In genomic region chr4:103329642-103330041, GRCh38 we compare ENCODE assay signal across 29 cellular contexts.
"Had no signal": no experiment of that assay in that cellular context is flagged by ENCODE, and none has a peak within 500 bp of the region (broad histone marks: within the 10 kb centered on the region; RNA-seq: fewer than 3 reads in every experiment).

No MANE protein-coding gene starts in this region.

- H2AFZ ChIP-seq: parathyroid adenoma had no signal

- H3K4me3 Mint-ChIP-seq: naive thymus-derived CD4-positive, alpha-beta T cell; natural killer cell; nephron; stimulated activated effector memory CD8-positive, alpha-beta T cell treated with anti-CD3 and anti-CD28 coated beads, Interleukin-12 subunit alpha, Interleukin-12 subunit beta, amount 100 ng/mL, for 72 hours; stimulated activated naive B cell treated with anti-CD40 and anti-IgM and Interleukin-4, amounts not matched to agents 10 μg/mL and 1 μg/mL and 100 μg/mL, for 72 hours; stimulated activated naive CD8-positive, alpha-beta T cell treated with anti-CD3 and anti-CD28 coated beads, Interleukin-15, Interleukin-2, amounts not matched to agents 100 ng/mL and 50 ng/mL, for 24 hours; type B pancreatic cell had no signal

- H3K9ac ChIP-seq: parathyroid adenoma had no signal

- H3K27me3 ChIP-seq: ovary, right lobe of liver, sigmoid colon, suprapubic skin, testis, tibial artery, transverse colon, upper lobe of right lung, uterus had no signal

- H3K4me1 Mint-ChIP-seq: naive thymus-derived CD4-positive, alpha-beta T cell; natural killer cell; nephron; stimulated activated effector memory CD8-positive, alpha-beta T cell treated with anti-CD3 and anti-CD28 coated beads, Interleukin-12 subunit alpha, Interleukin-12 subunit beta, amount 100 ng/mL, for 72 hours; stimulated activated naive B cell treated with anti-CD40 and anti-IgM and Interleukin-4, amounts not matched to agents 10 μg/mL and 1 μg/mL and 100 μg/mL, for 72 hours had no signal

- ATAC-seq: naive thymus-derived CD4-positive, alpha-beta T cell; natural killer cell; psoas muscle; right cardiac atrium; right lobe of liver; stimulated activated effector memory CD8-positive, alpha-beta T cell treated with anti-CD3 and anti-CD28 coated beads, Interleukin-12 subunit alpha, Interleukin-12 subunit beta, amount 100 ng/mL, for 72 hours; stimulated activated naive B cell treated with anti-CD40 and anti-IgM and Interleukin-4, amounts not matched to agents 10 μg/mL and 1 μg/mL and 100 μg/mL, for 72 hours; upper lobe of right lung had no signal

- H3K27me3 Mint-ChIP-seq: progenitor cell of endocrine pancreas; stimulated activated naive B cell treated with anti-CD40 and anti-IgM and Interleukin-4, amounts not matched to agents 10 μg/mL and 1 μg/mL and 100 μg/mL, for 72 hours; stimulated activated naive CD8-positive, alpha-beta T cell treated with anti-CD3 and anti-CD28 coated beads, Interleukin-15, Interleukin-2, amounts not matched to agents 100 ng/mL and 50 ng/mL, for 24 hours; type B pancreatic cell had no signal

- H3K36me3 Mint-ChIP-seq: naive thymus-derived CD4-positive, alpha-beta T cell; natural killer cell; stimulated activated effector memory CD8-positive, alpha-beta T cell treated with anti-CD3 and anti-CD28 coated beads, Interleukin-12 subunit alpha, Interleukin-12 subunit beta, amount 100 ng/mL, for 72 hours; stimulated activated naive B cell treated with anti-CD40 and anti-IgM and Interleukin-4, amounts not matched to agents 10 μg/mL and 1 μg/mL and 100 μg/mL, for 72 hours; type B pancreatic cell had no signal

- DNase-seq: naive thymus-derived CD4-positive, alpha-beta T cell; natural killer cell; occipital lobe; ovary; posterior cingulate gyrus; psoas muscle; right cardiac atrium; right lobe of liver; sigmoid colon; small intestine; stimulated activated CD4-positive, alpha-beta T cell treated with anti-CD3 and anti-CD28 coated beads, Interleukin-15, amount 100 ng/mL, for 24 hours; stimulated activated CD4-positive, alpha-beta T cell treated with anti-CD3 and anti-CD28 coated beads, Interleukin-2, amount 100 ng/mL, for 24 hours; stimulated activated CD4-positive, alpha-beta T cell treated with anti-CD3 and anti-CD28 coated beads, Interleukin-2, amount 100 ng/mL, for 48 hours; stimulated activated CD4-positive, alpha-beta T cell treated with anti-CD3 and anti-CD28 coated beads, Interleukin-4, amount 100 ng/mL, for 24 hours; stimulated activated naive B cell treated with anti-CD40 and anti-IgM and Interleukin-4, amounts not matched to agents 10 μg/mL and 1 μg/mL and 100 μg/mL, for 72 hours; stimulated activated naive CD4-positive, alpha-beta T cell treated with Interleukin-2 at 50 U/mL for 16 hours; substantia nigra; testis; tibial artery; transverse colon; upper lobe of right lung; uterus had no signal

- H3K4me3 ChIP-seq: ovary, psoas muscle, right lobe of liver, sigmoid colon, suprapubic skin, testis, tibial artery, transverse colon, upper lobe of right lung, uterus had no signal

- H3K27ac Mint-ChIP-seq: naive thymus-derived CD4-positive, alpha-beta T cell; natural killer cell; nephron; progenitor cell of endocrine pancreas; stimulated activated effector memory CD8-positive, alpha-beta T cell treated with anti-CD3 and anti-CD28 coated beads, Interleukin-12 subunit alpha, Interleukin-12 subunit beta, amount 100 ng/mL, for 72 hours; stimulated activated naive B cell treated with anti-CD40 and anti-IgM and Interleukin-4, amounts not matched to agents 10 μg/mL and 1 μg/mL and 100 μg/mL, for 72 hours; stimulated activated naive CD8-positive, alpha-beta T cell treated with anti-CD3 and anti-CD28 coated beads, Interleukin-15, Interleukin-2, amounts not matched to agents 100 ng/mL and 50 ng/mL, for 24 hours; type B pancreatic cell had no signal

- H3K9me3 Mint-ChIP-seq: nephron, type B pancreatic cell had no signal

- H3K9me3 ChIP-seq: ovary, psoas muscle, right lobe of liver, sigmoid colon, suprapubic skin, testis, tibial artery, transverse colon, upper lobe of right lung, uterus had no signal

- H3K4me1 ChIP-seq: parathyroid adenoma, psoas muscle, right lobe of liver, sigmoid colon, suprapubic skin, testis, tibial artery, transverse colon, upper lobe of right lung, uterus had no signal

- H3K27ac ChIP-seq: ovary, parathyroid adenoma, psoas muscle, right lobe of liver, sigmoid colon, suprapubic skin, testis, tibial artery, transverse colon, upper lobe of right lung, uterus had no signal

- H3K36me3 ChIP-seq: ovary, right lobe of liver, sigmoid colon, suprapubic skin, tibial artery, transverse colon, upper lobe of right lung, uterus had no signal

- H3K79me2 ChIP-seq: parathyroid adenoma had no signal
